ENCODE assay signal across 2 cellular contexts in genomic region chr6:73451166-73452106, GRCh38.
TF ChIP-seq lines count a peak whose summit lies in the region.

No MANE protein-coding gene starts in this region.

TF ChIP-seq in liver, 16 proteins besides CTCF, POLR2A, EP300 and RAD21:
- TF ChIP-seq SP1 (IDR thresholded peaks at IDR 0.05) = no peak
- TF ChIP-seq FOXA2 (IDR thresholded peaks at IDR 0.05) = no peak
- TF ChIP-seq MAX (IDR thresholded peaks at IDR 0.05) = no peak
- no peak for TF ChIP-seq FOXA1 (IDR thresholded peaks at IDR 0.05)
- no peak for TF ChIP-seq ZBTB33 (IDR thresholded peaks at IDR 0.05)
- no peak for TF ChIP-seq JUND (IDR thresholded peaks at IDR 0.05)
- no peak for TF ChIP-seq EGR1 (IDR thresholded peaks at IDR 0.05; ENCODE audit: low read depth in 2 of 2)
- no peak for TF ChIP-seq ATF3 (IDR thresholded peaks at IDR 0.05)
- no peak for TF ChIP-seq RXRA (IDR thresholded peaks at IDR 0.05)
- no peak for TF ChIP-seq GABPA (IDR thresholded peaks at IDR 0.05 in 1 of 2, conservative IDR thresholded peaks at IDR 0.05 in 1 of 2)
- TF ChIP-seq HNF4G (IDR thresholded peaks at IDR 0.05) = no peak
- TF ChIP-seq YY1 (IDR thresholded peaks at IDR 0.05) = no peak
- no peak for TF ChIP-seq REST (IDR thresholded peaks at IDR 0.05)
- TF ChIP-seq TAF1 (conservative IDR thresholded peaks at IDR 0.05) = no peak
- TF ChIP-seq HNF4A (conservative IDR thresholded peaks at IDR 0.05) = no peak

TF ChIP-seq in HepG2, 621 proteins besides CTCF, POLR2A, EP300 and RAD21:
- TF ChIP-seq ZSCAN29 (CRISPR knock-in tag; conservative IDR thresholded peaks at IDR 0.05) (no peak), HOXA7 (CRISPR knock-in tag; IDR thresholded peaks at IDR 0.05) (no peak), CC2D1A (CRISPR knock-in tag; IDR thresholded peaks at IDR 0.05) (no peak), THRA (CRISPR knock-in tag; IDR thresholded peaks at IDR 0.05; ENCODE audit: borderline replicate concordance) (no peak), ZKSCAN5 (CRISPR knock-in tag; IDR thresholded peaks at IDR 0.05) (no peak), ATF1 (CRISPR knock-in tag; IDR thresholded peaks at IDR 0.05) (no peak), RCOR2 (CRISPR knock-in tag; IDR thresholded peaks at IDR 0.05) (no peak)
